ENCODE assay signal across 2 cellular contexts in the genomic region with DNA sequence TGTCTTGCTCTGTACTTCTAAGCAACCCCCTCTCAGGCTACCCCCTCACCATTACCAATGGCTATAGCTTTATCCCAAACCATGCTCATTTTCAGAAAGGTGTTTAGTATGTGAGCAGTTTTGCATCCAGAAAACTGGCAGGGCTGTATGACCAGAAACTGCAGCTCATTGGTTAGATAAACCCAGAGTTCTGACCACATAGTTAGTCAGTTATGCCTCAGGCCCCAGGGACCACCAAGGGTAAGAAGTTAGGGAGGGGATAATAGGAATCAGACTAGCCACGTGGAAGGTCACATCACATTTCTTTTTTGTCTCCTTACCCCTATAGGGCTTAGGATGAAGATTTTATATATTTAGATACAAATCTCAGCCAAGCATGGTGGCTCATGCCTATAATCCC.
TF ChIP-seq lines count a peak whose summit lies in the region.

No MANE protein-coding gene starts in this region.

TF ChIP-seq in A549, 52 proteins besides CTCF, POLR2A, EP300 and RAD21:
- TF ChIP-seq, protein P1, sequence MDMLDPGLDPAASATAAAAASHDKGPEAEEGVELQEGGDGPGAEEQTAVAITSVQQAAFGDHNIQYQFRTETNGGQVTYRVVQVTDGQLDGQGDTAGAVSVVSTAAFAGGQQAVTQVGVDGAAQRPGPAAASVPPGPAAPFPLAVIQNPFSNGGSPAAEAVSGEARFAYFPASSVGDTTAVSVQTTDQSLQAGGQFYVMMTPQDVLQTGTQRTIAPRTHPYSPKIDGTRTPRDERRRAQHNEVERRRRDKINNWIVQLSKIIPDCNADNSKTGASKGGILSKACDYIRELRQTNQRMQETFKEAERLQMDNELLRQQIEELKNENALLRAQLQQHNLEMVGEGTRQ (IDR thresholded peaks at IDR 0.05): no peak
- TF ChIP-seq SREBF2 (IDR thresholded peaks at IDR 0.05): no peak
- no peak for TF ChIP-seq GATA3 (IDR thresholded peaks at IDR 0.05; ENCODE audit: borderline replicate concordance)
- TF ChIP-seq CHD2 (IDR thresholded peaks at IDR 0.05; ENCODE audit: low read length, partially characterized antibody): no peak
- no peak for TF ChIP-seq CBX2 (IDR thresholded peaks at IDR 0.05; ENCODE audit: borderline replicate concordance, low read depth)
- no peak for TF ChIP-seq MYC (IDR thresholded peaks at IDR 0.05; ENCODE audit: borderline replicate concordance, low read length)
- no peak for TF ChIP-seq RFX5 (IDR thresholded peaks at IDR 0.05)

TF ChIP-seq in IMR-90, 13 proteins besides CTCF, POLR2A, EP300 and RAD21:
- TF ChIP-seq NFE2L2 (IDR thresholded peaks at IDR 0.05; ENCODE audit: low read depth, low read length): no peak
- no peak for TF ChIP-seq CEBPB (IDR thresholded peaks at IDR 0.05; ENCODE audit: low read depth, low read length)
- no peak for TF ChIP-seq MAZ (IDR thresholded peaks at IDR 0.05; ENCODE audit: borderline replicate concordance, low read depth, low read length)
- no peak for TF ChIP-seq MXI1 (IDR thresholded peaks at IDR 0.05; ENCODE audit: borderline replicate concordance, low read depth, low read length)
- no peak for TF ChIP-seq RFX5 (IDR thresholded peaks at IDR 0.05; ENCODE audit: low read depth, low read length)
- no peak for TF ChIP-seq BHLHE40 (IDR thresholded peaks at IDR 0.05; ENCODE audit: low read depth, low read length)
